In the genomic region with DNA sequence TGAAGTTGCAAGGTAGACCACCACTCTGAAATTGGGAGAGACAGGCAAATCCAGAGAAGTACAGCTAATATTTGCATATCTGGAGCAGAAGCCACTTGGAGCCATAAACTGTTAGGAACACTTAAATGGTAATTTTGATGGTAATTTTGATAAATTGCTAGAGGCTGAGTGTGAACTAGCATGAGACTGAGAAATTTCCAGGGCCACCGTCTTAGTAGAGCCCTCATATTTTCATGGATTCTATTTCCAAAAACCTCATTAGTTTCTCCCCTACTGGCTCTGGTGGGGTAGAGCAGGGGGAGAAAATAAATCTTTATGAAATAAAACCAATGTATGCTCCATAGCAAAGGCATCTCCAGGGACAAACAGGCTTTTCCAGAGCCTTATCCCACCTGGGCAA, we compare ENCODE assay signal across 35 cellular contexts.
"Had no signal": no experiment of that assay in that cellular context is flagged by ENCODE, and none has a peak within 500 bp of the region (broad histone marks: within the 10 kb centered on the region; RNA-seq: fewer than 3 reads in every experiment).

No MANE protein-coding gene starts in this region.

- H3K9me3 ChIP-seq: MG63 had no signal

- H3K36me3 ChIP-seq: MG63 had no signal

- H3K4me3 ChIP-seq: MG63 had no signal

- DNase-seq: Karpas-422, Kasumi-1, MG63, MM.1S, MV-4-11, NCI-H1048, NCI-H1092, NCI-H1092 treated with DMSO at 0.1 percent for 48 hours, NCI-H1105, NCI-H1105 treated with DMSO at 0.1 percent for 48 hours, NCI-H1417 treated with DMSO at 0.1 percent for 48 hours, NCI-H1436, NCI-H1436 treated with DMSO at 0.1 percent for 48 hours, NCI-H146, NCI-H1694, NCI-H1694 treated with DMSO at 0.1 percent for 48 hours, NCI-H187, NCI-H187 treated with DMSO at 0.1 percent for 48 hours, NCI-H1930, NCI-H2029, NCI-H2029 treated with DMSO at 0.1 percent for 48 hours, NCI-H2081, NCI-H2081 treated with DMSO at 0.1 percent for 48 hours, NCI-H2107, NCI-H2171, NCI-H2171 treated with DMSO at 0.1 percent for 48 hours, NCI-H2227 treated with DMSO at 0.1 percent for 48 hours, NCI-H226, NCI-H345, NCI-H446, NCI-H446 treated with DMSO at 0.1 percent for 48 hours, NCI-H510A, NCI-H510A treated with DMSO at 0.1 percent for 48 hours, NCI-H524, NCI-H524 treated with DMSO at 0.1 percent for 48 hours had no signal

- H3K27me3 ChIP-seq: MG63 had no signal
